In genomic region chr4:76278583-76278982, GRCh38 we compare ENCODE assay signal across 15 cellular contexts. TPM values are rescaled to one million over a fixed set of nuclear protein-coding genes. Genes with fewer than 3 reads are reported as not detected.
DNase-seq lines count a peak whose midpoint lies in the region; ATAC-seq and TF ChIP-seq lines count a peak whose summit lies in the region.
"Had no signal": no experiment of that assay in that cellular context is flagged by ENCODE, and none has a peak within 500 bp of the region (broad histone marks: within the 10 kb centered on the region; RNA-seq: fewer than 3 reads in every experiment).

No MANE protein-coding gene starts in this region.

- H3K4me1 ChIP-seq in adipocyte (ENCODE audit: control insufficient read depth, insufficient read depth, low read length) = peaks cover 51% of the 10 kb centered on the region
- peaks cover 2 to 60% (median 20%) of the 10 kb centered on the region in 4 donors for H3K4me1 ChIP-seq in right lobe of liver
- no peaks in the 10 kb centered on the region for H3K4me1 ChIP-seq in thyroid gland
- peaks cover 0 to 39% (median 8%) of the 10 kb centered on the region in 4 donors for H3K4me1 ChIP-seq in transverse colon
- H3K4me1 ChIP-seq: SJSA1 had no signal

- TF ChIP-seq CTCF in HL-60 (IDR thresholded peaks at IDR 0.05; ENCODE audit: insufficient read depth, low read length) = no peak
- no peak for TF ChIP-seq CTCF in right lobe of liver (IDR thresholded peaks at IDR 0.05)
- TF ChIP-seq CTCF in thyroid gland (IDR thresholded peaks at IDR 0.05) = no peak
- TF ChIP-seq CTCF in transverse colon (IDR thresholded peaks at IDR 0.05) = no peak

- peak overlapping the region; percentile 41 for H3K27ac ChIP-seq in HL-60 (replicated peaks)
- peak overlapping the region; percentile 78 to 97 (median 93) for H3K27ac ChIP-seq in right lobe of liver
- no peak overlapping the region for H3K27ac ChIP-seq in thyroid gland
- peak overlapping the region in 2 of 4 donors; percentile 11 to 34 for H3K27ac ChIP-seq in transverse colon
- H3K27ac ChIP-seq: RWPE1, SJSA1 had no signal

- H3K9me3 ChIP-seq in adipocyte (ENCODE audit: control insufficient read depth, low read length) = no peaks in the 10 kb centered on the region
- no peaks in the 10 kb centered on the region for H3K9me3 ChIP-seq in right lobe of liver
- no peaks in the 10 kb centered on the region for H3K9me3 ChIP-seq in thyroid gland
- no peaks in the 10 kb centered on the region for H3K9me3 ChIP-seq in transverse colon
- H3K9me3 ChIP-seq: SJSA1 had no signal

- peak overlapping the region; percentile 37 for H3K9ac ChIP-seq in adipocyte (ENCODE audit: low read length)

- DNase-seq in HL-60 (ENCODE audit: low read depth in 1 of 2, low spot score in 1 of 2) (peak; percentile 24 to 69), NOMO-1 treated with DMSO at 0.1 percent for 48 hours (lab: John Stamatoyannopoulos, UW; ENCODE audit: unreplicated experiment) (peak; percentile 79), adipocyte (ENCODE audit: low read depth) (no peak), right lobe of liver (no peak), thyroid gland (no peak), middle frontal gyrus (ENCODE audit: extremely low spot score, low spot score) (no peak), transverse colon (no peak), NCI-H187 treated with DMSO at 0.1 percent for 48 hours (lab: John Stamatoyannopoulos, UW) (no peak)
- DNase-seq: C1 segment of cervical spinal cord, NCI-H1092 treated with DMSO at 0.1 percent for 48 hours, NCI-H524, T-cell had no signal

- TF ChIP-seq POLR2A in right lobe of liver (IDR thresholded peaks at IDR 0.05) (peak; percentile 30), thyroid gland (IDR thresholded peaks at IDR 0.05) (no peak), transverse colon (IDR thresholded peaks at IDR 0.05) (no peak)

- in situ Hi-C loops in transverse colon (cut with MboI; ENCODE audit: low pct_ligation_motif_present in 1 of 4, low pct_unique_long_range_greater_than_20kb in 1 of 4, low sequenced_read_pairs in 3 of 4) = no loop called here

- H3K4me3 ChIP-seq in HL-60 (replicated peaks; ENCODE audit: insufficient read depth, low read length) (no peak overlapping the region), adipocyte (ENCODE audit: low read length) (no peak overlapping the region), right lobe of liver (no peak overlapping the region), thyroid gland (replicated peaks in 1 of 3) (no peak overlapping the region), transverse colon (no peak overlapping the region)
- H3K4me3 ChIP-seq: SJSA1 had no signal

- WGBS in right lobe of liver (ENCODE audit: insufficient coverage, low coverage, low lambda C conversion rate, missing lambda C conversion rate) = 6% methylated on average over 1 of the region's 1 CpG
- WGBS in thyroid gland, 2 donors = 83 to 87% methylated on average over 1 of the region's 1 CpG
- 39 to 57% methylated on average over 1 of the region's 1 CpG for WGBS in transverse colon (ENCODE audit: low coverage in 1 of 2), 2 donors

- H3K36me3 ChIP-seq in adipocyte (ENCODE audit: control insufficient read depth, insufficient read depth, low read length, severe bottlenecking) = no peaks in the 10 kb centered on the region
- H3K36me3 ChIP-seq in right lobe of liver = no peaks in the 10 kb centered on the region
- no peaks in the 10 kb centered on the region for H3K36me3 ChIP-seq in thyroid gland
- H3K36me3 ChIP-seq in transverse colon = no peaks in the 10 kb centered on the region
- H3K36me3 ChIP-seq: SJSA1 had no signal

- H3K27me3 ChIP-seq in HL-60 (ENCODE audit: insufficient read depth, poor library complexity, severe bottlenecking) (no peaks in the 10 kb centered on the region), adipocyte (replicated peaks; ENCODE audit: control insufficient read depth, insufficient read depth, low read length) (no peaks in the 10 kb centered on the region), right lobe of liver (no peaks in the 10 kb centered on the region), thyroid gland (no peaks in the 10 kb centered on the region), transverse colon (no peaks in the 10 kb centered on the region)

- intact Hi-C loops in right lobe of liver (cut with DNase I) = no loop called here
- intact Hi-C loops in thyroid gland (cut with DNase I) = no loop called here
- intact Hi-C loops in transverse colon (cut with DNase I; ENCODE audit: low total_unique reads) = no loop called here

- ATAC-seq in right lobe of liver = peak; percentile 60 to 76 (median 67)
- ATAC-seq: T-cell had no signal

- no peak for TF ChIP-seq EP300 in transverse colon (IDR thresholded peaks at IDR 0.05; ENCODE audit: low read depth)

RNA-seq across cellular contexts. Expression of gene FAM47E, which starts 27.1 kb away (rescaled TPM):
- 1 to 10 TPM; 1.2 to 5.0 (median 2.9) TPM for total RNA-seq in right lobe of liver
- 10 to 100 TPM in 3 of 4 donors, 1 to 10 TPM in 1; 9.7 to 16.9 (median 13.7) TPM for total RNA-seq in thyroid gland
- total RNA-seq in transverse colon = 1 to 10 TPM in 3 of 4 donors, under 1 TPM in 1; 0.20 to 7.8 (median 2.8) TPM
- total RNA-seq: HT1080, SJSA1 had no signal

RNA-seq across cellular contexts. Expression of gene STBD1, which starts 27.9 kb away (rescaled TPM):
- total RNA-seq in right lobe of liver (10 to 100 TPM; 16.3 to 53.5 (median 37.6) TPM), thyroid gland (1 to 10 TPM; 1.0 to 2.5 (median 1.4) TPM), transverse colon (10 to 100 TPM in 3 of 4 donors, 1 to 10 TPM in 1; 5.4 to 48.7 (median 17.0) TPM)

Comparison
In these comparisons a context has a peak if more than half of its experiments do, and no peak if none do; other contexts are left out.
1. DNase-seq: peak in HL-60 (2 of 2) and NOMO-1 treated with DMSO at 0.1 percent for 48 hours (single experiment); none in adipocyte (single experiment), right lobe of liver (0 of 3), thyroid gland (0 of 2), middle frontal gyrus (single experiment), transverse colon (single experiment) and NCI-H187 treated with DMSO at 0.1 percent for 48 hours (single experiment).
2. H3K27ac ChIP-seq: peak in HL-60 (single experiment) and right lobe of liver (3 of 3); none in thyroid gland (0 of 3).